ENCODE assay signal across 1 cellular context in genomic region chr7:101615446-101615845, GRCh38.
TF ChIP-seq lines count a peak whose summit lies in the region.

No MANE protein-coding gene starts in this region.

TF ChIP-seq in GM23338, 12 proteins besides CTCF, POLR2A, EP300 and RAD21:
- TF ChIP-seq ZNF114 (CRISPR knock-in tag; IDR thresholded peaks at IDR 0.05): no peak
TF ChIP-seq in GM23338: peak in this region for 0.
